9 cellular contexts compared by ENCODE assay signal in genomic region chr16:28494141-28494851, GRCh38. TPM values are rescaled to one million over a fixed set of nuclear protein-coding genes. Genes with fewer than 3 reads are reported as not detected.
DNase-seq lines count a peak whose midpoint lies in the region; ATAC-seq and TF ChIP-seq lines count a peak whose summit lies in the region.
"Had no signal": no experiment of that assay in that cellular context is flagged by ENCODE, and none has a peak within 500 bp of the region (broad histone marks: within the 10 kb centered on the region; RNA-seq: fewer than 3 reads in every experiment).

TSS of gene APOBR (plus strand) at chr16:28494643. CDS start at chr16:28494682, 39 bp downstream.

- POLR2A ChIA-PET in RWPE1 (lab: Yijun Ruan, JAX; ENCODE audit: low non-redundant PET) = no interaction called here

- intact Hi-C loops in dendritic cell treated with granulocyte-macrophage colony-stimulating factor and Interleukin-4, amounts not matched to agents 40 ng/mL and 50 ng/mL, for 4 days (cut with micrococcal nuclease) = loop anchor here (1.0 to 5.0 kb wide), 3 partner anchors 12 to 217 kb away; partner anchors contain the start of genes IL27 and SGF29
- intact Hi-C loops in spleen (cut with DNase I; ENCODE audit: low total_unique reads) = loop anchor here (10.0 kb wide), 1 partner anchor 61 kb away; the partner anchor contains the start of gene SGF29

- no peak for TF ChIP-seq POLR2A in spleen (IDR thresholded peaks at IDR 0.05)

- no peak within 1 kb of the TSS for H3K4me2 ChIP-seq in hepatocyte

- H3K27ac ChIP-seq in spleen (peak within 1 kb of the TSS; percentile 93 to 99 (median 96)), RWPE1 (no peak within 1 kb of the TSS), foreskin keratinocyte (no peak within 1 kb of the TSS), hepatocyte (no peak within 1 kb of the TSS)

- H3K4me1 ChIP-seq in spleen (peaks cover 20 to 91% (median 63%) of the 10 kb centered on the region in 6 donors), foreskin keratinocyte (peaks cover 3% of the 10 kb centered on the region), hepatocyte (ENCODE audit: insufficient read depth) (no peaks in the 10 kb centered on the region)

- TF ChIP-seq CTCF in spleen (IDR thresholded peaks at IDR 0.05 in 8 of 11, conservative IDR thresholded peaks at IDR 0.05 in 3 of 11) = peak in 2 of 11 experiments; percentile 7 to 31
- TF ChIP-seq CTCF in RWPE1 (conservative IDR thresholded peaks at IDR 0.05; ENCODE audit: low read depth) = no peak
- TF ChIP-seq CTCF in foreskin keratinocyte (conservative IDR thresholded peaks at IDR 0.05) = no peak
- no peak for TF ChIP-seq CTCF in hepatocyte (IDR thresholded peaks at IDR 0.05; ENCODE audit: poor library complexity)

- H3K4me3 Mint-ChIP-seq in dendritic cell treated with granulocyte-macrophage colony-stimulating factor and Interleukin-4, amounts not matched to agents 40 ng/mL and 50 ng/mL, for 4 days = peak within 1 kb of the TSS; percentile 88

- no peaks in the 10 kb centered on the region for H4K20me1 ChIP-seq in hepatocyte (ENCODE audit: insufficient read depth, poor library complexity, severe bottlenecking)

- no peaks in the 10 kb centered on the region for H3K9me3 Mint-ChIP-seq in dendritic cell treated with granulocyte-macrophage colony-stimulating factor and Interleukin-4, amounts not matched to agents 40 ng/mL and 50 ng/mL, for 4 days

- H3K9me2 ChIP-seq in hepatocyte (replicated peaks; ENCODE audit: insufficient read depth) = no peaks in the 10 kb centered on the region

- H3K27me3 Mint-ChIP-seq in dendritic cell treated with granulocyte-macrophage colony-stimulating factor and Interleukin-4, amounts not matched to agents 40 ng/mL and 50 ng/mL, for 4 days = no peaks in the 10 kb centered on the region

- H3K36me3 Mint-ChIP-seq in dendritic cell treated with granulocyte-macrophage colony-stimulating factor and Interleukin-4, amounts not matched to agents 40 ng/mL and 50 ng/mL, for 4 days (ENCODE audit: low read depth) = peaks cover 70% of the 10 kb centered on the region

- H3K4me1 Mint-ChIP-seq in dendritic cell treated with granulocyte-macrophage colony-stimulating factor and Interleukin-4, amounts not matched to agents 40 ng/mL and 50 ng/mL, for 4 days (ENCODE audit: low read depth) = peaks cover 73% of the 10 kb centered on the region

- no peaks in the 10 kb centered on the region for H3K27me3 ChIP-seq in spleen (replicated peaks in 1 of 7)
- H3K27me3 ChIP-seq in foreskin keratinocyte = no peaks in the 10 kb centered on the region
- no peaks in the 10 kb centered on the region for H3K27me3 ChIP-seq in hepatocyte

- WGBS in spleen, 5 donors = 9 to 37% (median 17%) methylated on average over 11 to 12 of the region's 12 CpGs
- WGBS in hepatocyte (ENCODE audit: low lambda C conversion rate, missing lambda C conversion rate) = 81% methylated on average over 12 of the region's 12 CpGs

- DNase-seq in activated CD4-positive, CD25-positive, alpha-beta regulatory T cell treated with anti-CD3 and anti-CD28 coated beads, Interleukin-2, amount 50 U/mL, for 72 hours = peak; percentile 69
- peak; percentile 94 for DNase-seq in spleen
- DNase-seq in RWPE1 (ENCODE audit: low spot score) = no peak
- DNase-seq in foreskin keratinocyte = no peak
- no peak for DNase-seq in hepatocyte (ENCODE audit: low spot score)

- peak within 1 kb of the TSS; percentile 96 for H3K27ac Mint-ChIP-seq in dendritic cell treated with granulocyte-macrophage colony-stimulating factor and Interleukin-4, amounts not matched to agents 40 ng/mL and 50 ng/mL, for 4 days

- peaks cover 10% of the 10 kb centered on the region for H3K79me2 ChIP-seq in hepatocyte

- H3K9me3 ChIP-seq in spleen = no peaks in the 10 kb centered on the region
- no peaks in the 10 kb centered on the region for H3K9me3 ChIP-seq in hepatocyte (ENCODE audit: low read depth)

- H3K4me3 ChIP-seq in spleen (peak within 1 kb of the TSS in 7 of 8 donors; percentile 19 to 98 (median 39)), hepatocyte (no peak within 1 kb of the TSS)

- CTCF ChIA-PET in RWPE1 (lab: Yijun Ruan, JAX) = no interaction called here

- H3K36me3 ChIP-seq in spleen = peaks cover 0 to 40% (median 11%) of the 10 kb centered on the region in 6 donors
- no peaks in the 10 kb centered on the region for H3K36me3 ChIP-seq in hepatocyte (replicated peaks; ENCODE audit: insufficient read depth, low read depth)

- ATAC-seq in GM18867 (IDR thresholded peaks at IDR 0.05; ENCODE audit: unreplicated experiment) = peak; percentile 42
- ATAC-seq in HG03460 (IDR thresholded peaks at IDR 0.05; ENCODE audit: unreplicated experiment) = peak; percentile 44
- ATAC-seq in foreskin keratinocyte = no peak

- no peak within 1 kb of the TSS for H2AFZ ChIP-seq in hepatocyte

RNA-seq across cellular contexts. Expression of gene APOBR, which starts in this region (rescaled TPM):
- total RNA-seq in spleen = 10 to 100 TPM; 21.4 to 58.4 (median 25.7) TPM
- 10 to 100 TPM in 2 of 3 donors, 1 to 10 TPM in 1; 3.3 to 15.7 (median 12.7) TPM for polyA plus RNA-seq in spleen
- total RNA-seq in foreskin keratinocyte = not detected in 2 replicates
- polyA plus RNA-seq in foreskin keratinocyte = not detected in 2 replicates
- 0.04 and 0.13 TPM in 2 replicates for total RNA-seq in hepatocyte
- 0.22 and 0.26 TPM in 2 replicates for polyA plus RNA-seq in hepatocyte
- total RNA-seq: LHCN-M2 had no signal

Comparison
In these comparisons a context has a peak if more than half of its experiments do, and no peak if none do; other contexts are left out.
1. RNA of gene APOBR (total RNA-seq): 21.4 to 58.4 TPM in spleen; 0.04 to 0.13 TPM in hepatocyte and not detected in foreskin keratinocyte; every median in the first group is over 10 times any median in the second.
2. DNase-seq: peak in activated CD4-positive, CD25-positive, alpha-beta regulatory T cell treated with anti-CD3 and anti-CD28 coated beads, Interleukin-2, amount 50 U/mL, for 72 hours (single experiment) and spleen (single experiment); none in RWPE1 (single experiment), foreskin keratinocyte (0 of 2) and hepatocyte (single experiment).
3. H3K27ac ChIP-seq: peak in spleen (8 of 8); none in RWPE1 (single experiment), foreskin keratinocyte (single experiment) and hepatocyte (single experiment).